14 cellular contexts compared by ENCODE assay signal in the genomic region with DNA sequence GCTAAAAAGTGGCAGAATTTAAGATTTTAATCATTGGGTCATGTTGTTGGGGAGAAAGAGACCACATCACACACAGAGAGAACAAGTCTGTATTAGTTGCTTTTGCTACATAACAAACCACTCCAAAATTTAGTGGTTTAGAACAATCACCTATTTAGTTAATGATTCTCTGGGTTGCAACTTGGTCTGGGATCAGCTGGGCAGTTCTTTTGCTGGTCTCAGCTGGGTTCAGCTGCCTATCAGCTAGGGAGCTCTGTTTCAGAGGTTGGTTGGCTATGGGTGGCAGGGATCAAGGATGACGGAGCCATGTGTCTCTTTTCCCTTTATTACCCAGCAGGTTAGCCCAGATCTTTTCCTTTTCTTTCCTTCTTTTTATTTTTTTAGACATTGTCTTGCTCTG. TPM values are rescaled to one million over a fixed set of nuclear protein-coding genes. Genes with fewer than 3 reads are reported as not detected.
DNase-seq lines count a peak whose midpoint lies in the region; ATAC-seq and TF ChIP-seq lines count a peak whose summit lies in the region.
"Had no signal": no experiment of that assay in that cellular context is flagged by ENCODE, and none has a peak within 500 bp of the region (broad histone marks: within the 10 kb centered on the region; RNA-seq: fewer than 3 reads in every experiment).

No MANE protein-coding gene starts in this region.

- H3K9me3 ChIP-seq in BLaER1 treated with 17β-estradiol and CSF1 and Interleukin-3, amounts not matched to agents 10 nM and 100 nM (replicated peaks in 1 of 11), result peaks cover 0 to 17% (median 9%) of the 10 kb centered on the region in 11 experiments; a peak in 13 of 22 replicates
- H3K9me3 ChIP-seq in HEK293 (ENCODE audit: control insufficient read depth, insufficient read depth, low read depth, low read length), result no peaks in the 10 kb centered on the region
- no peaks in the 10 kb centered on the region for H3K9me3 ChIP-seq in HAP-1
- no peaks in the 10 kb centered on the region for H3K9me3 ChIP-seq in H9 (ENCODE audit: control insufficient read depth, low read depth, low read length)
- H3K9me3 ChIP-seq in smooth muscle cell (replicated peaks; ENCODE audit: low read depth), result no peaks in the 10 kb centered on the region

- peaks cover 4% of the 10 kb centered on the region for H3K36me3 Mint-ChIP-seq in activated naive CD8-positive, alpha-beta T cell
- H3K36me3 Mint-ChIP-seq in naive B cell, result peaks cover 0 to 8% of the 10 kb centered on the region in 2 donors
- peaks cover 2 to 22% (median 16%) of the 10 kb centered on the region in 3 experiments; a peak in 4 of 7 replicates for H3K36me3 Mint-ChIP-seq in H9 (ENCODE audit: insufficient read depth in 1 of 3, low read depth in 3 of 3)

- H4K5ac ChIP-seq in H9 (ENCODE audit: insufficient read length, low read depth, low read length), result no peak overlapping the region

- peaks cover 15 to 38% (median 32%) of the 10 kb centered on the region in 11 experiments; a peak in 21 of 22 replicates for H3K36me3 ChIP-seq in BLaER1 treated with 17β-estradiol and CSF1 and Interleukin-3, amounts not matched to agents 10 nM and 100 nM
- peaks cover 9 to 26% of the 10 kb centered on the region in 2 experiments for H3K36me3 ChIP-seq in HEK293 (ENCODE audit: control insufficient read depth in 2 of 2, insufficient read depth in 1 of 2, low read length in 2 of 2)
- 0 out of 2 replicates have a peak, but pooled peaks cover 3% of the 10 kb centered on the region for H3K36me3 ChIP-seq in HAP-1 (replicated peaks)
- no peaks in the 10 kb centered on the region for H3K36me3 ChIP-seq in smooth muscle cell (ENCODE audit: low read depth)

- H3K9me3 Mint-ChIP-seq in activated naive CD8-positive, alpha-beta T cell (ENCODE audit: low read depth), result no peaks in the 10 kb centered on the region
- H3K9me3 Mint-ChIP-seq in naive B cell (no peaks in the 10 kb centered on the region), H9 (no peaks in the 10 kb centered on the region)
- H3K9me3 Mint-ChIP-seq: activated naive CD4-positive, alpha-beta T cell treated with anti-CD3 and anti-CD28 coated beads, Interleukin-2, amount 50 U/mL, for 72 hours; naive thymus-derived CD8-positive, alpha-beta T cell had no signal

- H2BK5ac ChIP-seq in H9 (ENCODE audit: insufficient read length, low read length), result no peak overlapping the region

- H2BK12ac ChIP-seq in H9 (ENCODE audit: insufficient read length, low read depth, low read length), result no peak overlapping the region

- no peaks in the 10 kb centered on the region for H3K27me3 ChIP-seq in BLaER1 treated with 17β-estradiol and CSF1 and Interleukin-3, amounts not matched to agents 10 nM and 100 nM
- no peaks in the 10 kb centered on the region for H3K27me3 ChIP-seq in HAP-1 (ENCODE audit: low read depth)
- no peaks in the 10 kb centered on the region for H3K27me3 ChIP-seq in H9 (ENCODE audit: insufficient read depth, low read length)
- H3K27me3 ChIP-seq in smooth muscle cell (ENCODE audit: low read depth), result no peaks in the 10 kb centered on the region

- no peak overlapping the region for H2BK120ac ChIP-seq in H9 (ENCODE audit: low read depth, low read length, poor library complexity, severe bottlenecking)

- H2AFZ ChIP-seq in H9 (ENCODE audit: low read length), result no peak overlapping the region
- no peak overlapping the region for H2AFZ ChIP-seq in smooth muscle cell (ENCODE audit: low read depth)

- H3F3A ChIP-seq in smooth muscle cell (ENCODE audit: low read depth), result no peaks in the 10 kb centered on the region

- H3K79me2 ChIP-seq in H9 (ENCODE audit: insufficient read depth, low read length), result no peaks in the 10 kb centered on the region
- H3K79me2 ChIP-seq in smooth muscle cell (ENCODE audit: low read depth), result peaks cover 6% of the 10 kb centered on the region

- H3K4me1 ChIP-seq in BLaER1 treated with 17β-estradiol and CSF1 and Interleukin-3, amounts not matched to agents 10 nM and 100 nM, result peaks cover 57 to 71% (median 68%) of the 10 kb centered on the region in 10 experiments
- H3K4me1 ChIP-seq in HEK293 (ENCODE audit: control insufficient read depth, insufficient read depth, low read length), result no peaks in the 10 kb centered on the region
- H3K4me1 ChIP-seq in HAP-1, result no peaks in the 10 kb centered on the region
- H3K4me1 ChIP-seq in H9 (ENCODE audit: insufficient read depth, low read length), result no peaks in the 10 kb centered on the region
- no peaks in the 10 kb centered on the region for H3K4me1 ChIP-seq in smooth muscle cell (ENCODE audit: low read depth)

- H2BK20ac ChIP-seq in H9 (ENCODE audit: low read depth, low read length, poor library complexity, severe bottlenecking), result no peak overlapping the region

- no peak overlapping the region for H3K56ac ChIP-seq in H9 (ENCODE audit: insufficient read length, low read depth, low read length)

- CTCF ChIA-PET in HEK293 (lab: Yijun Ruan, JAX), result interaction anchor here (0.6 to 4.5 kb wide), 4 partner anchors 10 to 225 kb away, joined by 3 to 39 read pairs (median 4); partner anchors contain the start of gene IRGQ

- H3K4me3 Mint-ChIP-seq in activated naive CD8-positive, alpha-beta T cell, result no peak overlapping the region
- peak overlapping the region; percentile 26 to 62 (median 44) for H3K4me3 Mint-ChIP-seq in naive B cell
- no peak overlapping the region for H3K4me3 Mint-ChIP-seq in H9
- H3K4me3 Mint-ChIP-seq: naive thymus-derived CD8-positive, alpha-beta T cell had no signal

- no peak overlapping the region for H2AK5ac ChIP-seq in H9 (ENCODE audit: insufficient read length, low read length)

- DNase-seq in naive B cell, result no peak
- DNase-seq in stimulated activated CD4-positive, alpha-beta T cell treated with anti-CD3 and anti-CD28 coated beads, Interleukin-1b, Interleukin-23, amount 100 ng/mL, for 48 hours, result no peak
- no peak for DNase-seq in HAP-1 (ENCODE audit: low spot score in 2 of 2)
- no peak for DNase-seq in H9
- no peak for DNase-seq in smooth muscle cell (lab: John Stamatoyannopoulos, UW; ENCODE audit: unreplicated experiment)
- DNase-seq: activated CD4-positive, alpha-beta T cell treated with anti-CD3 and anti-CD28 coated beads for 48 hours; naive thymus-derived CD8-positive, alpha-beta T cell; NCI-H1436 had no signal

- no peak overlapping the region for H4K91ac ChIP-seq in H9 (ENCODE audit: insufficient read length, low read depth, low read length)

- no peaks in the 10 kb centered on the region for H3K79me1 ChIP-seq in H9 (ENCODE audit: insufficient read depth, low read depth, low read length, poor library complexity, severe bottlenecking)

- no CpG with 5 or more reads among the region's 1 CpG for WGBS in H9 (ENCODE audit: extremely low coverage, insufficient read length, low lambda C conversion rate)
- 80% methylated on average over 1 of the region's 1 CpG for WGBS in smooth muscle cell (ENCODE audit: low lambda C conversion rate)

- no peak overlapping the region; a peak in 1 of 20 replicates for H3K4me3 ChIP-seq in BLaER1 treated with 17β-estradiol and CSF1 and Interleukin-3, amounts not matched to agents 10 nM and 100 nM
- H3K4me3 ChIP-seq in HEK293 (ENCODE audit: low read depth, low read length) (no peak overlapping the region), HAP-1 (no peak overlapping the region), smooth muscle cell (no peak overlapping the region)
- H3K4me3 ChIP-seq: skin epidermis had no signal

- no peak overlapping the region for H3K14ac ChIP-seq in H9 (ENCODE audit: insufficient read depth, low read length)

- peak overlapping the region; percentile 55 to 79 (median 65) for H3K27ac ChIP-seq in BLaER1 treated with 17β-estradiol and CSF1 and Interleukin-3, amounts not matched to agents 10 nM and 100 nM
- H3K27ac ChIP-seq in HEK293 (ENCODE audit: extremely low read depth, low read depth, low read length) (no peak overlapping the region; the same call in 1 of the 2 replicates), H9 (ENCODE audit: insufficient read length, low read depth, low read length) (no peak overlapping the region), smooth muscle cell (ENCODE audit: low read depth) (no peak overlapping the region)

- POLR2A ChIA-PET in HEK293 (lab: Yijun Ruan, JAX), result interaction anchor here (3.2 kb wide), 1 partner anchor 12 kb away, joined by 14 read pairs; the partner anchor contains the start of genes IRGQ and ZNF576

- peaks cover 0 to 8% (median 0%) of the 10 kb centered on the region in 11 experiments; a peak in 4 of 22 replicates for H4K20me1 ChIP-seq in BLaER1 treated with 17β-estradiol and CSF1 and Interleukin-3, amounts not matched to agents 10 nM and 100 nM
- H4K20me1 ChIP-seq in H9 (ENCODE audit: control insufficient read depth, insufficient read depth, insufficient read length), result no peaks in the 10 kb centered on the region
- H4K20me1 ChIP-seq in smooth muscle cell (ENCODE audit: low read depth), result peaks cover 6% of the 10 kb centered on the region

- in situ Hi-C loops in HAP-1 (cut with MboI; ENCODE audit: low sequenced_read_pairs), result no loop called here

- no peak overlapping the region for H3K4ac ChIP-seq in H9 (ENCODE audit: low read depth, low read length)

- TF ChIP-seq CTCF in HEK293 (tag by site-specific recombination; IDR thresholded peaks at IDR 0.05), result no peak
- TF ChIP-seq CTCF in H9 (conservative IDR thresholded peaks at IDR 0.05), result no peak
- TF ChIP-seq CTCF in smooth muscle cell (IDR thresholded peaks at IDR 0.05; ENCODE audit: borderline replicate concordance, insufficient read depth, poor library complexity, severe bottlenecking), result no peak

- no peak overlapping the region for H2BK15ac ChIP-seq in H9 (ENCODE audit: low read depth, low read length)

- no peak overlapping the region for H3T11ph ChIP-seq in H9 (ENCODE audit: low read length)

- H3K4me1 Mint-ChIP-seq in activated naive CD8-positive, alpha-beta T cell (ENCODE audit: low read depth), result peaks cover 24% of the 10 kb centered on the region
- H3K4me1 Mint-ChIP-seq in naive B cell, result peaks cover 36 to 70% (median 52%) of the 10 kb centered on the region in 3 donors
- peaks cover 14 to 16% of the 10 kb centered on the region in 2 experiments for H3K4me1 Mint-ChIP-seq in H9

- no peak for ATAC-seq in naive B cell (ENCODE audit: low read depth in 2 of 2)
- ATAC-seq: SK-N-SH treated with all-trans-retinoic acid at 6 μM for 48 hours had no signal

- peaks cover 5% of the 10 kb centered on the region for H3K23me2 ChIP-seq in H9 (ENCODE audit: insufficient read length, low read depth, low read length, poor library complexity, severe bottlenecking)

- H4K8ac ChIP-seq in H9 (replicated peaks; ENCODE audit: insufficient read length, low read depth, low read length), result no peak overlapping the region

- no peak overlapping the region for H3K23ac ChIP-seq in H9 (ENCODE audit: insufficient read length, low read depth, low read length)

- H3K27ac Mint-ChIP-seq in activated naive CD8-positive, alpha-beta T cell, result peak overlapping the region; percentile 83
- H3K27ac Mint-ChIP-seq in naive B cell (peak overlapping the region; percentile 63 to 92 (median 89)), H9 (0 out of 7 replicates have a peak overlapping the region, but pooled peaks of 1 of the 3 experiments have one; percentile 35)

- no peaks in the 10 kb centered on the region for H3K27me3 Mint-ChIP-seq in activated naive CD8-positive, alpha-beta T cell
- H3K27me3 Mint-ChIP-seq in naive B cell, result no peaks in the 10 kb centered on the region
- H3K27me3 Mint-ChIP-seq in H9 (ENCODE audit: low read depth), result no peaks in the 10 kb centered on the region
- H3K27me3 Mint-ChIP-seq: naive thymus-derived CD8-positive, alpha-beta T cell had no signal

- H3K18ac ChIP-seq in H9 (ENCODE audit: insufficient read length, low read depth, low read length), result no peak overlapping the region

- peak overlapping the region; percentile 47 to 66 (median 59) for H3K4me2 ChIP-seq in BLaER1 treated with 17β-estradiol and CSF1 and Interleukin-3, amounts not matched to agents 10 nM and 100 nM
- no peak overlapping the region for H3K4me2 ChIP-seq in H9 (ENCODE audit: insufficient read depth, insufficient read length, low read length)
- no peak overlapping the region for H3K4me2 ChIP-seq in smooth muscle cell

- peak overlapping the region; percentile 8 to 55 (median 25); a peak in 12 of 22 replicates for H3K9ac ChIP-seq in BLaER1 treated with 17β-estradiol and CSF1 and Interleukin-3, amounts not matched to agents 10 nM and 100 nM
- H3K9ac ChIP-seq in H9 (ENCODE audit: extremely low read depth, insufficient read length, low read length) (no peak overlapping the region), smooth muscle cell (ENCODE audit: low read depth) (no peak overlapping the region)

RNA-seq across cellular contexts. Expression of gene PINLYP, which starts 8.9 kb away (rescaled TPM):
- 1 to 10 TPM in 5 of 6 donors, not detected in 1; 1.1 to 2.6 (median 2.0) TPM for polyA plus RNA-seq in naive B cell (ENCODE audit: low read depth in 6 of 6)
- 11.4 and 11.9 TPM in 2 replicates for total RNA-seq in H9 (2021)
- 1.7 and 5.5 TPM in 2 replicates for total RNA-seq in smooth muscle cell
- polyA plus RNA-seq in smooth muscle cell, result 2.2 and 8.3 TPM in 2 replicates

RNA-seq across cellular contexts. Expression of gene XRCC1, which starts 9.2 kb away (rescaled TPM):
- polyA plus RNA-seq in naive B cell (ENCODE audit: low read depth in 6 of 6), result 10 to 100 TPM; 24.4 to 32.4 (median 29.6) TPM
- 38.0 and 42.8 TPM in 2 replicates for total RNA-seq in H9 (2021)
- 19.0 and 24.9 TPM in 2 replicates for total RNA-seq in smooth muscle cell
- 35.1 and 43.0 TPM in 2 replicates for polyA plus RNA-seq in smooth muscle cell

RNA-seq across cellular contexts. Expression of gene IRGQ, which starts 11.4 kb away (rescaled TPM):
- polyA plus RNA-seq in naive B cell (ENCODE audit: low read depth in 6 of 6) (1 to 10 TPM in 4 of 6 donors, under 1 TPM in 1, not detected in 1; 0.93 to 2.4 (median 1.3) TPM), smooth muscle cell (13.1 and 14.3 TPM in 2 replicates)
- total RNA-seq in H9 (2021) (24.1 and 25.4 TPM in 2 replicates), smooth muscle cell (11.1 and 13.1 TPM in 2 replicates)

RNA-seq across cellular contexts. Expression of gene ZNF576, which starts 11.9 kb away (rescaled TPM):
- polyA plus RNA-seq in naive B cell (ENCODE audit: low read depth in 6 of 6) (10 to 100 TPM in 3 of 6 donors, 1 to 10 TPM in 3; 2.3 to 13.6 (median 10.1) TPM), smooth muscle cell (13.7 and 14.5 TPM in 2 replicates)
- total RNA-seq in H9 (2021) (16.3 and 19.7 TPM in 2 replicates), smooth muscle cell (2.7 and 10.7 TPM in 2 replicates)

RNA-seq across cellular contexts. Expression of gene SRRM5, which starts 27.4 kb away (rescaled TPM):
- polyA plus RNA-seq in naive B cell (ENCODE audit: low read depth in 6 of 6) (under 1 TPM in 3 of 6 donors, not detected in 3; 0.24 to 0.73 (median 0.25) TPM), smooth muscle cell (0.34 TPM in 1 of 2 replicates, not detected in the other)
- total RNA-seq in H9 (2021) (0.44 and 0.70 TPM in 2 replicates), smooth muscle cell (0.09 and 0.27 TPM in 2 replicates)

Comparison
In these comparisons a context has a peak if more than half of its experiments do, and no peak if none do; other contexts are left out.
1. H3K27ac ChIP-seq: peak in BLaER1 treated with 17β-estradiol and CSF1 and Interleukin-3, amounts not matched to agents 10 nM and 100 nM (11 of 11); none in HEK293 (single experiment), H9 (single experiment) and smooth muscle cell (single experiment).
2. H3K4me2 ChIP-seq: peak in BLaER1 treated with 17β-estradiol and CSF1 and Interleukin-3, amounts not matched to agents 10 nM and 100 nM (11 of 11); none in H9 (single experiment) and smooth muscle cell (single experiment).
3. H3K9ac ChIP-seq: peak in BLaER1 treated with 17β-estradiol and CSF1 and Interleukin-3, amounts not matched to agents 10 nM and 100 nM (11 of 11); none in H9 (single experiment) and smooth muscle cell (single experiment).
4. H3K4me3 Mint-ChIP-seq: peak in naive B cell (8 of 8); none in activated naive CD8-positive, alpha-beta T cell (single experiment) and H9 (0 of 2).